ENCODE assay signal across 10 cellular contexts in the genomic region with DNA sequence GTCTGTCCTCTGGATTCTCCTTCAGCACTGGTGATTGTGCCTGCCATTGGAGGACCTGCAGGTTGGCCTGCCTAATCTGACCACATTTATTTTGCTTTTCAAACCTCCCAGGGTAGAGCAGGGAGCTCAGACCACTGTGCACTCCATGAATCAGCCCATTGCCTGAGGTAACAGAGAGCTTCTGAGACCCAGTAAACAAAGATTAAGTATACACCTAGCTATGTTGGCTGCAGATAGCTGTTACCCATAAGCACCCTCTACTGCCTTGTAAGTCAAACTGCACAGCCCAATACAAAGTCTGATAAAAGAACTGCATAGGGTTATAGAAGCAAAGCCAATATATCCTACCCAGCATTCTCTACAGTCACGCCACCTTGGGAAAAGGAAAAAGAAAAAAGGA.
DNase-seq lines count a peak whose midpoint lies in the region; ATAC-seq, FAIRE-seq and TF ChIP-seq lines count a peak whose summit lies in the region.
"Had no signal": no experiment of that assay in that cellular context is flagged by ENCODE, and none has a peak within 500 bp of the region (broad histone marks: within the 10 kb centered on the region; RNA-seq: fewer than 3 reads in every experiment).

No MANE protein-coding gene starts in this region.

- no peak overlapping the region for H3K14ac ChIP-seq in mesenchymal stem cell (ENCODE audit: low read length in 2 of 2)

- no peak overlapping the region for H3K18ac ChIP-seq in mesenchymal stem cell (ENCODE audit: low read depth in 1 of 2, low read length in 2 of 2)

- H2BK15ac ChIP-seq in mesenchymal stem cell (ENCODE audit: low read depth, poor library complexity, severe bottlenecking), result no peak overlapping the region

- H3K36me3 Mint-ChIP-seq in effector memory CD8-positive, alpha-beta T cell (ENCODE audit: insufficient read depth), result no peaks in the 10 kb centered on the region
- H3K36me3 Mint-ChIP-seq: CD4-positive, alpha-beta memory T cell had no signal

- DNase-seq in ELF-1 (ENCODE audit: low read depth, low spot score) (peak; percentile 44), LNCaP clone FGC (ENCODE audit: low read depth) (peak; percentile 1), bronchial epithelial cell (ENCODE audit: low read depth) (peak; percentile 79), mesenchymal stem cell (peak; percentile 50), NCI-H2081 (lab: John Stamatoyannopoulos, UW) (no peak)
- no peak for DNase-seq in stimulated activated CD4-positive, alpha-beta T cell treated with anti-CD3 and anti-CD28 coated beads, Interleukin-1b, Interleukin-23, amount 100 ng/mL, for 48 hours
- no peak for DNase-seq in effector memory CD8-positive, alpha-beta T cell
- DNase-seq: activated naive CD4-positive, alpha-beta T cell treated with anti-CD3 and anti-CD28 coated beads for 36 hours; CD4-positive, alpha-beta memory T cell had no signal

- no peak overlapping the region for H3K4me2 ChIP-seq in mesenchymal stem cell (ENCODE audit: low read length, poor library complexity, severe bottlenecking)

- H3K9ac ChIP-seq in mesenchymal stem cell (ENCODE audit: low read length), result no peak overlapping the region

- H3K9me3 ChIP-seq in mesenchymal stem cell (ENCODE audit: control insufficient read depth, low read length), result peaks cover 13% of the 10 kb centered on the region

- ATAC-seq in effector memory CD8-positive, alpha-beta T cell (replicated peaks), result no peak
- no peak for ATAC-seq in esophagus mucosa

- H4K8ac ChIP-seq in mesenchymal stem cell (ENCODE audit: low read length), result no peak overlapping the region

- H3K27me3 Mint-ChIP-seq in effector memory CD8-positive, alpha-beta T cell, result no peaks in the 10 kb centered on the region
- H3K27me3 Mint-ChIP-seq: CD4-positive, alpha-beta memory T cell had no signal

- WGBS in mesenchymal stem cell, result 100% methylated on average over 1 of the region's 1 CpG

- H3K4me1 ChIP-seq in mesenchymal stem cell (ENCODE audit: control insufficient read depth, insufficient read depth, low read depth, low read length), result peaks cover 4% of the 10 kb centered on the region

- H3K27ac Mint-ChIP-seq in effector memory CD8-positive, alpha-beta T cell, result no peak overlapping the region
- H3K27ac Mint-ChIP-seq: activated naive CD4-positive, alpha-beta T cell treated with anti-CD3 and anti-CD28 coated beads for 36 hours; CD4-positive, alpha-beta memory T cell had no signal

- no peak overlapping the region for H2AK5ac ChIP-seq in mesenchymal stem cell (ENCODE audit: low read length, severe bottlenecking)

- no peak overlapping the region for H2BK5ac ChIP-seq in mesenchymal stem cell (ENCODE audit: low read depth, low read length, poor library complexity, severe bottlenecking)

- no peak overlapping the region for H4K91ac ChIP-seq in mesenchymal stem cell (ENCODE audit: low read length)

- no peak overlapping the region for H3K27ac ChIP-seq in mesenchymal stem cell (ENCODE audit: low read length, poor library complexity, severe bottlenecking)

- H2AFZ ChIP-seq in mesenchymal stem cell (ENCODE audit: low read depth, low read length), result no peak overlapping the region

- no peak overlapping the region for H2BK12ac ChIP-seq in mesenchymal stem cell (ENCODE audit: low read length in 2 of 2)

- H3K27me3 ChIP-seq in bronchial epithelial cell (ENCODE audit: control insufficient read depth, insufficient read depth, low read length), result no peaks in the 10 kb centered on the region
- H3K27me3 ChIP-seq in mesenchymal stem cell (ENCODE audit: control insufficient read depth in 1 of 2, insufficient read depth in 1 of 2, low read length in 2 of 2), result no peaks in the 10 kb centered on the region

- no peak overlapping the region for H3K4me3 ChIP-seq in LNCaP clone FGC (ENCODE audit: low read depth, low read length)
- no peak overlapping the region for H3K4me3 ChIP-seq in bronchial epithelial cell (ENCODE audit: low read depth, low read length)
- H3K4me3 ChIP-seq in mesenchymal stem cell (ENCODE audit: insufficient read depth in 1 of 2, low read depth in 1 of 2, low read length in 2 of 2), result no peak overlapping the region

- no peak for FAIRE-seq in bronchial epithelial cell (lab: Jason Lieb, UNC)

- H3K4me1 Mint-ChIP-seq in effector memory CD8-positive, alpha-beta T cell (ENCODE audit: low read depth in 2 of 2), result no peaks in the 10 kb centered on the region
- H3K4me1 Mint-ChIP-seq: CD4-positive, alpha-beta memory T cell had no signal

- H3K36me3 ChIP-seq in bronchial epithelial cell (ENCODE audit: control insufficient read depth, insufficient read depth, low read length), result no peaks in the 10 kb centered on the region
- peaks cover 0 to 3% of the 10 kb centered on the region in 2 experiments for H3K36me3 ChIP-seq in mesenchymal stem cell (ENCODE audit: control insufficient read depth in 1 of 2, insufficient read depth in 2 of 2, low read depth in 1 of 2, low read length in 2 of 2)

- peaks cover 10 to 14% of the 10 kb centered on the region in 2 donors for H3K9me3 Mint-ChIP-seq in effector memory CD8-positive, alpha-beta T cell

- H2BK120ac ChIP-seq in mesenchymal stem cell (ENCODE audit: low read depth, low read length), result no peak overlapping the region

- no peak overlapping the region for H3K4ac ChIP-seq in mesenchymal stem cell (ENCODE audit: low read depth in 1 of 2, low read length in 2 of 2)

- TF ChIP-seq CTCF in LNCaP clone FGC (IDR thresholded peaks at IDR 0.05; ENCODE audit: control insufficient read depth, extremely low read depth, insufficient read depth) (peak; percentile 37), bronchial epithelial cell (IDR thresholded peaks at IDR 0.05; ENCODE audit: insufficient read depth, low read length, severe bottlenecking) (peak; percentile 33)

- H3K79me1 ChIP-seq in mesenchymal stem cell (replicated peaks; ENCODE audit: low read length, poor library complexity, severe bottlenecking), result no peaks in the 10 kb centered on the region

- H3K4me3 Mint-ChIP-seq in effector memory CD8-positive, alpha-beta T cell, result no peak overlapping the region
- H3K4me3 Mint-ChIP-seq: activated naive CD4-positive, alpha-beta T cell treated with anti-CD3 and anti-CD28 coated beads for 36 hours; CD4-positive, alpha-beta memory T cell had no signal

- H3K23ac ChIP-seq in mesenchymal stem cell (ENCODE audit: low read length in 2 of 2), result no peak overlapping the region

Comparison
In these comparisons a context has a peak if more than half of its experiments do, and no peak if none do; other contexts are left out.
1. DNase-seq: peak in ELF-1 (single experiment), LNCaP clone FGC (single experiment), bronchial epithelial cell (single experiment) and mesenchymal stem cell (single experiment); none in stimulated activated CD4-positive, alpha-beta T cell treated with anti-CD3 and anti-CD28 coated beads, Interleukin-1b, Interleukin-23, amount 100 ng/mL, for 48 hours (single experiment), NCI-H2081 (0 of 2) and effector memory CD8-positive, alpha-beta T cell (0 of 3).